ENCODE assay signal across 1 cellular context in the genomic region with DNA sequence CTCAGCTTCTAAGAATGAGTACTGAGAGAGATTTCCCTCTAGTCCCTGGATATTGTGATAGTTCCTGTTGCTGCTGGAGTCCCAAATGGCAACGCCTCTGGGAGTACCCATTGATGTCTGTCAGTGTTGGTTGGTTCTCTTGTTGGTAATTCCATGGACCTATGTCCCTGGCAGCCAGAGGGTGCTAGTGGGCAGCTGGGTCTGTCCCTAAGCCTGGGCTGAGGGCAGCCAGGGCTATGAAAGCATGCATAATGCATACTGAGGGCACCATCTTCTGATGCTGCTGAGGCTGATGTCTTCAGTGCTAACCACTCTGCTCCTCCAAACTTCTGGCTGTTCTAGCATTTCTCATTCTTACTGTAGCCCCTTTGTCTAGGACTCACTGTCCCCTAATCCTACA.
TF ChIP-seq lines count a peak whose summit lies in the region.

No MANE protein-coding gene starts in this region.

TF ChIP-seq in Ishikawa, 13 proteins besides CTCF, POLR2A, EP300 and RAD21 (continued from another document):
- TF ChIP-seq, protein P1, sequence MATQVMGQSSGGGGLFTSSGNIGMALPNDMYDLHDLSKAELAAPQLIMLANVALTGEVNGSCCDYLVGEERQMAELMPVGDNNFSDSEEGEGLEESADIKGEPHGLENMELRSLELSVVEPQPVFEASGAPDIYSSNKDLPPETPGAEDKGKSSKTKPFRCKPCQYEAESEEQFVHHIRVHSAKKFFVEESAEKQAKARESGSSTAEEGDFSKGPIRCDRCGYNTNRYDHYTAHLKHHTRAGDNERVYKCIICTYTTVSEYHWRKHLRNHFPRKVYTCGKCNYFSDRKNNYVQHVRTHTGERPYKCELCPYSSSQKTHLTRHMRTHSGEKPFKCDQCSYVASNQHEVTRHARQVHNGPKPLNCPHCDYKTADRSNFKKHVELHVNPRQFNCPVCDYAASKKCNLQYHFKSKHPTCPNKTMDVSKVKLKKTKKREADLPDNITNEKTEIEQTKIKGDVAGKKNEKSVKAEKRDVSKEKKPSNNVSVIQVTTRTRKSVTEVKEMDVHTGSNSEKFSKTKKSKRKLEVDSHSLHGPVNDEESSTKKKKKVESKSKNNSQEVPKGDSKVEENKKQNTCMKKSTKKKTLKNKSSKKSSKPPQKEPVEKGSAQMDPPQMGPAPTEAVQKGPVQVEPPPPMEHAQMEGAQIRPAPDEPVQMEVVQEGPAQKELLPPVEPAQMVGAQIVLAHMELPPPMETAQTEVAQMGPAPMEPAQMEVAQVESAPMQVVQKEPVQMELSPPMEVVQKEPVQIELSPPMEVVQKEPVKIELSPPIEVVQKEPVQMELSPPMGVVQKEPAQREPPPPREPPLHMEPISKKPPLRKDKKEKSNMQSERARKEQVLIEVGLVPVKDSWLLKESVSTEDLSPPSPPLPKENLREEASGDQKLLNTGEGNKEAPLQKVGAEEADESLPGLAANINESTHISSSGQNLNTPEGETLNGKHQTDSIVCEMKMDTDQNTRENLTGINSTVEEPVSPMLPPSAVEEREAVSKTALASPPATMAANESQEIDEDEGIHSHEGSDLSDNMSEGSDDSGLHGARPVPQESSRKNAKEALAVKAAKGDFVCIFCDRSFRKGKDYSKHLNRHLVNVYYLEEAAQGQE (IDR thresholded peaks at IDR 0.05; ENCODE audit: low read depth) = no peak
- TF ChIP-seq, protein P2, sequence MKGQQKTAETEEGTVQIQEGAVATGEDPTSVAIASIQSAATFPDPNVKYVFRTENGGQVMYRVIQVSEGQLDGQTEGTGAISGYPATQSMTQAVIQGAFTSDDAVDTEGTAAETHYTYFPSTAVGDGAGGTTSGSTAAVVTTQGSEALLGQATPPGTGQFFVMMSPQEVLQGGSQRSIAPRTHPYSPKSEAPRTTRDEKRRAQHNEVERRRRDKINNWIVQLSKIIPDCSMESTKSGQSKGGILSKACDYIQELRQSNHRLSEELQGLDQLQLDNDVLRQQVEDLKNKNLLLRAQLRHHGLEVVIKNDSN (IDR thresholded peaks at IDR 0.05) = no peak
- TF ChIP-seq YY1 (IDR thresholded peaks at IDR 0.05; ENCODE audit: low read depth) = no peak
- TF ChIP-seq CREB1 (IDR thresholded peaks at IDR 0.05; ENCODE audit: low read depth) = no peak
